20 cellular contexts compared by ENCODE assay signal in genomic region chr5:79418276-79418675, GRCh38.
"Had no signal": no experiment of that assay in that cellular context is flagged by ENCODE, and none has a peak within 500 bp of the region (broad histone marks: within the 10 kb centered on the region; RNA-seq: fewer than 3 reads in every experiment).

No MANE protein-coding gene starts in this region.

- H3K4me1 ChIP-seq: pancreas, upper lobe of right lung had no signal

- DNase-seq: activated CD4-positive, alpha-beta T cell treated with anti-CD3 and anti-CD28 coated beads, Interleukin-2, amount 50 U/mL, for 1 hour; activated CD4-positive, CD25-positive, alpha-beta regulatory T cell treated with anti-CD3 and anti-CD28 coated beads, Interleukin-2, amount 50 U/mL, for 72 hours; activated CD8-positive, alpha-beta memory T cell treated with anti-CD3 and anti-CD28 coated beads, Interleukin-2, amount 50 U/mL, for 4 hours; activated naive CD4-positive, alpha-beta T cell treated with anti-CD3 and anti-CD28 coated beads for 36 hours; activated T-cell treated with anti-CD3 and anti-CD28 coated beads, Interleukin-2, amount 50 U/mL, for 4 hours; aorta; effector memory CD8-positive, alpha-beta T cell; foreskin melanocyte; glutamatergic neuron; hypothalamus; left ventricle myocardium inferior; mesendoderm; natural killer cell; pancreas; sigmoid colon; spleen; stimulated activated CD4-positive, alpha-beta T cell treated with anti-CD3 and anti-CD28 coated beads, Interleukin-4, amount 100 ng/mL, for 4 hours; upper lobe of right lung had no signal

- H3K9me3 ChIP-seq: left ventricle myocardium inferior, pancreas, sigmoid colon, spleen, thoracic aorta, upper lobe of right lung had no signal

- H3K4me3 ChIP-seq: left ventricle myocardium inferior, pancreas, sigmoid colon, spleen, thoracic aorta, upper lobe of right lung had no signal

- H3K27ac ChIP-seq: left ventricle myocardium inferior, pancreas, sigmoid colon, spleen, thoracic aorta, upper lobe of right lung had no signal

- ATAC-seq: activated T-cell treated with anti-CD3 and anti-CD28 coated beads, Interleukin-2, amount 50 U/mL, for 4 hours; effector memory CD8-positive, alpha-beta T cell; natural killer cell; pancreas; stimulated activated memory B cell treated with anti-CD40 and anti-IgM and Interleukin-4, amounts not matched to agents 10 μg/mL and 1 μg/mL and 100 μg/mL, for 72 hours; upper lobe of right lung had no signal

- FAIRE-seq: pancreas had no signal

- H3K36me3 ChIP-seq: left ventricle myocardium inferior, pancreas, sigmoid colon, spleen, thoracic aorta, upper lobe of right lung had no signal
